Comparison of ENCODE assay signal across 18 cellular contexts in the genomic region with DNA sequence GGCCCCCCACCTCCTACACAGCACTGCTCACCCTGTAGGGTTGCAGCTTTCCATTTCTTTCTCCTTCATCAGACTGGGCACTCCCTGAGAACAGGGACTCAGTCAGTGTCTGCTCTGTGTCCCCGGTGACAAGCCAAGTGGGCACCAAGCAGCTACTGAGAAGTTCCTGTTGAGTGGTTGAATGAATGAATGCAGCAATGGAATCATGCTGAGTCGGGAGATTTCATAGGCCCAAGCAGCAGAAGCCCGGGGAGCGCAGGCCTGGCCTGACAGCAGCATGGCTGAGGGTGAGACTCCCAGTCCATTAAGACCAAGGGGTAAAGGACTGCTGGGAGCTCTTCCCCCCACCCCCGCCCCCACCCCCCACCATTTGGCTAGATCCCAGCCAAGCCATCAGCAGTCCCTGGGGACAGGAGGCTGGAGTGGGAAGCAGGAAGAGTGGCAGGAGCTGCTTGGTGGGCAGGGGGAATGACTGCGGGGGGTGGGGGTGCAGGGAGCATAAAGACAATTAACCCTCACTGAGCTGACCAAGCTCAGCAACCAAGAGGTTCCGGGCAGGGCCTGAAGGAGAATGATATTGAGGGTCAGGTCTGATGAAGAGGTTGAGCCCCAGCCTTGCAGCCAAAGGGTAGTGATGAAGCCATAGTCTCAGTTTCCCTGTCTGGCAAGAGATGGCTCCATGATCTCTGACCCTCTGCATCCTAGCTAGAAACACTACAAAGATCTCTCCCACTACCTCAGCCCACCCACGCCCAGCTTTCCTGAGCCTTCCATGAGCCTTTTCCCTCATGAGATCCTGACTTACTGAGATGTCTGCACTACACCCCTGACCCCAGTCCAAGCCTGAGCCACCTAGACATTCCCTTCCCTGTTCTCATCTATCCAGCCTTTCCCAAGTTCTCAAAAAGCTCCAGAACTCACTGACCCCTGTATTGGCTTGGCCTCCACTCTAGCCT. TPM values are rescaled to one million over a fixed set of nuclear protein-coding genes. Genes with fewer than 3 reads are reported as not detected.
A peak's percentile ranks its signal among the peaks of the same experiment; 100 is the strongest.
DNase-seq lines count a peak whose midpoint lies in the region; TF ChIP-seq lines count a peak whose summit lies in the region.
"Had no signal": no experiment of that assay in that cellular context is flagged by ENCODE, and none has a peak within 500 bp of the region (broad histone marks: within the 10 kb centered on the region; RNA-seq: fewer than 3 reads in every experiment).

No MANE protein-coding gene starts in this region.

- no peaks in the 10 kb centered on the region for H3K79me2 ChIP-seq in neural progenitor cell (ENCODE audit: low read depth)

- peaks cover 19% of the 10 kb centered on the region for H3K27me3 Mint-ChIP-seq in neural progenitor cell (ENCODE audit: insufficient read depth, low read depth)

- peaks cover 2% of the 10 kb centered on the region for H3K36me3 Mint-ChIP-seq in neural progenitor cell

- no peaks in the 10 kb centered on the region for H3K9me3 ChIP-seq in neural progenitor cell (ENCODE audit: low read depth)

- H3K27me3 ChIP-seq in H7 (ENCODE audit: control insufficient read depth, insufficient read depth, low read length) (peaks cover 28% of the 10 kb centered on the region), neural progenitor cell (peaks cover 35% of the 10 kb centered on the region)

- no peak overlapping the region for H3K27ac Mint-ChIP-seq in neural progenitor cell

- peak; percentile 66 for DNase-seq in NCI-H82 (lab: John Stamatoyannopoulos, UW)
- no peak for DNase-seq in NCI-H82 treated with DMSO at 0.1 percent for 48 hours (lab: John Stamatoyannopoulos, UW; ENCODE audit: unreplicated experiment)
- peak; percentile 57 for DNase-seq in H7
- DNase-seq in caudate nucleus (lab: John Stamatoyannopoulos, UW), result peak in 2 of 61 donors; percentile 14 to 19
- DNase-seq in neural progenitor cell (ENCODE audit: low spot score), result no peak
- no peak for DNase-seq in SIG-M5 (lab: John Stamatoyannopoulos, UW)
- DNase-seq in activated CD4-positive, alpha-beta T cell treated with anti-CD3 and anti-CD28 coated beads for 48 hours, result no peak
- DNase-seq: CD8-positive, alpha-beta memory T cell; GM23248; Karpas-422; NCI-H1105 treated with DMSO at 0.1 percent for 48 hours; NCI-H146; NCI-H1930; NCI-H226; NCI-H510A; T-helper 2 cell had no signal

- peaks cover 33% of the 10 kb centered on the region for H3K4me1 ChIP-seq in neural progenitor cell
- H3K4me1 ChIP-seq: HAP-1 had no signal

- peaks cover 2% of the 10 kb centered on the region for H3K9me3 Mint-ChIP-seq in neural progenitor cell

- H3K9ac ChIP-seq in neural progenitor cell, result no peak overlapping the region
- H3K9ac ChIP-seq: GM23248 had no signal

- peaks cover 25% of the 10 kb centered on the region for H4K20me1 ChIP-seq in neural progenitor cell (ENCODE audit: low read depth)

- H3K36me3 ChIP-seq in H7 (replicated peaks; ENCODE audit: control insufficient read depth, insufficient read depth, low read length), result no peaks in the 10 kb centered on the region
- H3K36me3 ChIP-seq in neural progenitor cell, result no peaks in the 10 kb centered on the region
- H3K36me3 ChIP-seq: HAP-1 had no signal

- peak overlapping the region; percentile 44 for H3K27ac ChIP-seq in caudate nucleus (ENCODE audit: low read depth, low read length)
- H3K27ac ChIP-seq in neural progenitor cell, result no peak overlapping the region
- H3K27ac ChIP-seq: GM23248 had no signal

- H3K4me1 Mint-ChIP-seq in neural progenitor cell, result peaks cover 55% of the 10 kb centered on the region
- H3K4me1 Mint-ChIP-seq: CD14-positive monocyte had no signal

- H3K4me2 ChIP-seq in neural progenitor cell, result no peak overlapping the region

- H3K4me3 Mint-ChIP-seq in neural progenitor cell, result peak overlapping the region; percentile 2
- H3K4me3 Mint-ChIP-seq: CD8-positive, alpha-beta memory T cell had no signal

- no peak overlapping the region for H3K4me3 ChIP-seq in H7 (ENCODE audit: insufficient read depth, low read depth, low read length)
- H3K4me3 ChIP-seq in neural progenitor cell, result no peak overlapping the region
- H3K4me3 ChIP-seq: GM23248, HAP-1 had no signal

- H3F3A ChIP-seq in neural progenitor cell (ENCODE audit: low read depth), result peaks cover 23% of the 10 kb centered on the region

- TF ChIP-seq CTCF in neural progenitor cell (IDR thresholded peaks at IDR 0.05), result no peak

- H2AFZ ChIP-seq in neural progenitor cell (replicated peaks), result no peak overlapping the region
- H2AFZ ChIP-seq: GM23248 had no signal

RNA-seq across cellular contexts. Expression of a gene that starts 2.8 kb away (rescaled TPM):
- total RNA-seq in H7 (2014; rRNA removed; shearing (Covaris generic)), result 1.9 and 2.9 TPM in 2 replicates
- total RNA-seq in neural progenitor cell (ENCODE audit: low replicate concordance), result 0.11 and 2.3 TPM in 2 replicates

Comparison
In these comparisons a context has a peak if more than half of its experiments do, and no peak if none do; other contexts are left out.
1. DNase-seq: peak in NCI-H82 (single experiment) and H7 (single experiment); none in NCI-H82 treated with DMSO at 0.1 percent for 48 hours (single experiment), neural progenitor cell (single experiment), SIG-M5 (single experiment) and activated CD4-positive, alpha-beta T cell treated with anti-CD3 and anti-CD28 coated beads for 48 hours (single experiment).